1 cellular context compared by ENCODE assay signal in the genomic region with DNA sequence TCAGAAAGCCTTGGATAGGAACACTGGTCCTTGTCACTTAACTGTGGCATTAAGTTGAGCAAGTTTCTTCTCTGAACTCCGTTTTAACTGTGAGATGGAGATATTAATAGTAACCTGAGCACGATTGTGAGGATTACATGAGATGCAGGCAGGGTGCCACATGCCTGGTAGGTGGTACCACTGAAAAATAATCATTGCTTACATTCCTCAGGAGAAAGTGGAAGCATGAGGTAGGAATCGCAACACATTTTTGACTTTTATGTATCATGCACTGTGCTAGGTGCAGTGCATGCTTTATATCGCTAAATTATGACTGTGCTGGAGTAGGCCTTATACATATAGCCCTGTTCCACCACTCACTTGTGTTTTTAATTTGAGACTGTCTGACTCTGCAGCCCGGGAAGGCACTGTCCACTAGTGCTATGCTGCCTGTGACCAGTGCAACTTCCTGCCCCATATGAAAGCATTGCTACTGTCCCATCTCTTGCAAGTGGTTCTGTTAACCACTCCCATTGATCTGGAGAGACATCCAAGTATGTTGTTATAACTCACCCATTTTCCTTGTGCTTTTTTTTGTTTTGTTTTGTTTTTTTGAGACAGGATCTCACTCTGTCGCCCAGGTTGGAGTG.
TF ChIP-seq lines count a peak whose summit lies in the region.

No MANE protein-coding gene starts in this region.

TF ChIP-seq in endothelial cell of umbilical vein, 7 proteins besides CTCF, POLR2A, EP300 and RAD21:
- TF ChIP-seq EZH2 (IDR thresholded peaks at IDR 0.05; ENCODE audit: borderline replicate concordance, low read depth, low read length, severe bottlenecking), result no peak
- TF ChIP-seq GATA2 (IDR thresholded peaks at IDR 0.05; ENCODE audit: insufficient read depth, insufficient read length, low read depth, low read length), result no peak
- no peak for TF ChIP-seq JUN (IDR thresholded peaks at IDR 0.05; ENCODE audit: borderline replicate concordance, insufficient read depth, insufficient read length, low read depth)
- no peak for TF ChIP-seq POLR2AphosphoS5 (IDR thresholded peaks at IDR 0.05; ENCODE audit: insufficient read depth, low read depth, low read length)
- no peak for TF ChIP-seq MAX (IDR thresholded peaks at IDR 0.05; ENCODE audit: insufficient read depth, insufficient read length)
- no peak for TF ChIP-seq MYC (IDR thresholded peaks at IDR 0.05; ENCODE audit: low read depth, low read length)
- TF ChIP-seq FOS (IDR thresholded peaks at IDR 0.05; ENCODE audit: borderline replicate concordance, insufficient read depth, low read length), result no peak
